12 cellular contexts compared by ENCODE assay signal in genomic region chr9:134585746-134586706, GRCh38. TPM values are rescaled to one million over a fixed set of nuclear protein-coding genes. Genes with fewer than 3 reads are reported as not detected.
DNase-seq lines count a peak whose midpoint lies in the region; ATAC-seq and TF ChIP-seq lines count a peak whose summit lies in the region.
"Had no signal": no experiment of that assay in that cellular context is flagged by ENCODE, and none has a peak within 500 bp of the region (broad histone marks: within the 10 kb centered on the region; RNA-seq: fewer than 3 reads in every experiment).

No MANE protein-coding gene starts in this region.

- no peaks in the 10 kb centered on the region for H4K20me1 ChIP-seq in hepatocyte (ENCODE audit: insufficient read depth, poor library complexity, severe bottlenecking)

- H3K4me3 ChIP-seq in adipocyte (ENCODE audit: low read length) (no peak overlapping the region), hepatocyte (no peak overlapping the region)
- H3K4me3 ChIP-seq: ascending aorta had no signal

- DNase-seq in AG08395 (ENCODE audit: low spot score) (peak; percentile 95), HK-2 (ENCODE audit: unreplicated experiment) (peak; percentile 57), adipocyte (ENCODE audit: low read depth) (peak; percentile 88), left lobe of liver (ENCODE audit: low spot score) (peak; percentile 37), hepatocyte (ENCODE audit: low spot score) (no peak), DMS153 (lab: John Stamatoyannopoulos, UW) (no peak)
- DNase-seq: activated CD4-positive, alpha-beta T cell treated with anti-CD3 and anti-CD28 coated beads for 36 hours; Caco-2 had no signal

- no peak overlapping the region for H2AFZ ChIP-seq in hepatocyte

- H3K9me3 ChIP-seq in adipocyte (ENCODE audit: control insufficient read depth, low read length) (peaks cover 2% of the 10 kb centered on the region), hepatocyte (ENCODE audit: low read depth) (no peaks in the 10 kb centered on the region)
- H3K9me3 ChIP-seq: ascending aorta, Caco-2, neutrophil had no signal

- H3K79me2 ChIP-seq in hepatocyte = no peaks in the 10 kb centered on the region

- no peak overlapping the region for H3K9ac ChIP-seq in adipocyte (ENCODE audit: low read length)

- ATAC-seq in left lobe of liver = no peak
- ATAC-seq in HG02763 (IDR thresholded peaks at IDR 0.05; ENCODE audit: unreplicated experiment) = no peak
- ATAC-seq in GM19324 (IDR thresholded peaks at IDR 0.05; ENCODE audit: low FRiP score, unreplicated experiment) = no peak
- ATAC-seq: activated CD4-positive, alpha-beta T cell treated with anti-CD3 and anti-CD28 coated beads for 36 hours had no signal

- 80% methylated on average over 28 of the region's 28 CpGs for WGBS in hepatocyte (ENCODE audit: low lambda C conversion rate, missing lambda C conversion rate)

- no peaks in the 10 kb centered on the region for H3K27me3 ChIP-seq in adipocyte (replicated peaks; ENCODE audit: control insufficient read depth, insufficient read depth, low read length)
- no peaks in the 10 kb centered on the region for H3K27me3 ChIP-seq in hepatocyte
- H3K27me3 ChIP-seq: ascending aorta had no signal

- no peak for TF ChIP-seq CTCF in hepatocyte (IDR thresholded peaks at IDR 0.05; ENCODE audit: poor library complexity)

- no peaks in the 10 kb centered on the region for H3K36me3 ChIP-seq in adipocyte (ENCODE audit: control insufficient read depth, insufficient read depth, low read length, severe bottlenecking)
- H3K36me3 ChIP-seq in hepatocyte (replicated peaks; ENCODE audit: insufficient read depth, low read depth) = no peaks in the 10 kb centered on the region
- H3K36me3 ChIP-seq: ascending aorta, neutrophil had no signal

- H3K27ac ChIP-seq in hepatocyte = no peak overlapping the region
- H3K27ac ChIP-seq: ascending aorta, neutrophil had no signal

- H3K4me1 ChIP-seq in adipocyte (ENCODE audit: control insufficient read depth, insufficient read depth, low read length) (peaks cover 9% of the 10 kb centered on the region), hepatocyte (ENCODE audit: insufficient read depth) (peaks cover 10% of the 10 kb centered on the region)
- H3K4me1 ChIP-seq: ascending aorta had no signal

- no peak overlapping the region for H3K4me2 ChIP-seq in hepatocyte

- no peaks in the 10 kb centered on the region for H3K9me2 ChIP-seq in hepatocyte (replicated peaks; ENCODE audit: insufficient read depth)

RNA-seq across cellular contexts. Expression of gene COL5A1, which starts 55.6 kb away (rescaled TPM):
- total RNA-seq in left lobe of liver (2.8 TPM), hepatocyte (163 and 342 TPM in 2 replicates)
- 347 and 371 TPM in 2 replicates for polyA plus RNA-seq in hepatocyte

Comparison
In these comparisons a context has a peak if more than half of its experiments do, and no peak if none do; other contexts are left out.
1. DNase-seq: peak in AG08395 (single experiment), HK-2 (single experiment), adipocyte (single experiment) and left lobe of liver (single experiment); none in hepatocyte (single experiment) and DMS153 (single experiment).
2. RNA of gene COL5A1, which starts 55.6 kb away (total RNA-seq): 163 to 342 TPM in hepatocyte; 2.8 TPM in left lobe of liver (single experiment); every median in the first group is over 10 times any median in the second.